ENCODE assay signal across 12 cellular contexts in the genomic region with DNA sequence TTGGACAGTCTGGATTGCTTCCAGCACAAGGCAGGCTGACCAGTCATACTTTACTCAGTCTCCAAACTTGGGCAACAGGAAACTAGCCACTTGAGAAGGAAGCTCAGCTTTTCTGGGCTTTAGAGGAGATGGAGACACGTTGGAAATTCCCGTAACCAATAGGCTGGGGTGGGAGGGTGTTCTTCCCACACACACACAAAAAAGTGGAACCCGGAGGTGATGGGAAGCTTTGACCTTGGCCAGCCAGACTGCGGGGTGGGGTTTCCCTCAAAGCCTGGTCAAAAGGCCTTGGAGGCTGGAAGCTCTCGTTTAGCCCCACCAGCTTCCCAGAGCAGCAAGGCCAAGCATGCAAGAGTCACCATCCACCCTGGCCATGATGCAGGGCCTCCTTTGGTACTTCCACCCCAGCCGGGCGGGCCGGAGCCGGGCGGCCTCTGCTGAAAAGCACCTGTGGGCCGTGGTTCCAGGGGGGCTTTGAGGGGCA.
A peak's percentile ranks its signal among the peaks of the same experiment; 100 is the strongest.
DNase-seq lines count a peak whose midpoint lies in the region; ATAC-seq and TF ChIP-seq lines count a peak whose summit lies in the region.
"Had no signal": no experiment of that assay in that cellular context is flagged by ENCODE, and none has a peak within 500 bp of the region (broad histone marks: within the 10 kb centered on the region; RNA-seq: fewer than 3 reads in every experiment).

No MANE protein-coding gene starts in this region.

- H3K27me3 ChIP-seq in heart left ventricle (no peaks in the 10 kb centered on the region), fibroblast of lung (ENCODE audit: control insufficient read depth, insufficient read depth, low read length) (no peaks in the 10 kb centered on the region), aorta (ENCODE audit: control insufficient read depth in 1 of 2, insufficient read depth in 2 of 2, low read length in 1 of 2) (no peaks in the 10 kb centered on the region)

- H3K9me3 ChIP-seq in heart left ventricle (no peaks in the 10 kb centered on the region), fibroblast of lung (ENCODE audit: control insufficient read depth, insufficient read depth, low read depth, low read length) (no peaks in the 10 kb centered on the region), aorta (ENCODE audit: control insufficient read depth, low read length) (no peaks in the 10 kb centered on the region)

- H3K4me2 ChIP-seq in fibroblast of lung (ENCODE audit: extremely low read depth, insufficient read depth, low read length), result peak overlapping the region; percentile 57

- H3K27ac Mint-ChIP-seq in osteocyte (ENCODE audit: unreplicated experiment), result peak overlapping the region; percentile 81
- H3K27ac Mint-ChIP-seq: IgD-negative memory B cell, mesothelial cell of epicardium had no signal

- no peak overlapping the region for H3K4me3 ChIP-seq in heart left ventricle
- H3K4me3 ChIP-seq in fibroblast of lung (replicated peaks in 1 of 4; ENCODE audit: control extremely low read depth in 1 of 4, insufficient read depth in 1 of 4, low read depth in 3 of 4, low read length in 4 of 4), result no peak overlapping the region
- H3K4me3 ChIP-seq in aorta (ENCODE audit: low read length in 2 of 2), result no peak overlapping the region

- peak overlapping the region; percentile 68 to 94 (median 80) for H3K27ac ChIP-seq in heart left ventricle
- peak overlapping the region; percentile 63 for H3K27ac ChIP-seq in fibroblast of lung (ENCODE audit: insufficient read depth, low read length)
- H3K27ac ChIP-seq in aorta (ENCODE audit: low read depth in 1 of 2, low read length in 2 of 2), result peak overlapping the region; percentile 1 to 74

- no peak overlapping the region for H3K4me3 Mint-ChIP-seq in osteocyte (ENCODE audit: unreplicated experiment)
- H3K4me3 Mint-ChIP-seq: IgD-negative memory B cell, mesothelial cell of epicardium had no signal

- peaks cover 6% of the 10 kb centered on the region for H3K36me3 Mint-ChIP-seq in osteocyte (ENCODE audit: unreplicated experiment)

- H3K9ac ChIP-seq in fibroblast of lung (ENCODE audit: insufficient read depth, low read length), result no peak overlapping the region

- H3K4me1 Mint-ChIP-seq in osteocyte (ENCODE audit: unreplicated experiment), result peaks cover 36% of the 10 kb centered on the region
- H3K4me1 Mint-ChIP-seq: IgD-negative memory B cell had no signal

- intact Hi-C loops in heart left ventricle (cut with DNase I), result loop anchor here in 4 of 10 donors (10.0 kb wide), 2 partner anchors 218 to 228 kb away; no protein-coding TSS in a partner anchor
- intact Hi-C loops in cardiac septum (cut with DNase I), result no loop called here
- intact Hi-C loops in aorta (cut with DNase I), result no loop called here

- H3K9me3 Mint-ChIP-seq in osteocyte (ENCODE audit: unreplicated experiment), result no peaks in the 10 kb centered on the region
- H3K9me3 Mint-ChIP-seq: IgD-negative memory B cell, mesothelial cell of epicardium had no signal

- H3K27me3 Mint-ChIP-seq in osteocyte (ENCODE audit: unreplicated experiment), result no peaks in the 10 kb centered on the region
- H3K27me3 Mint-ChIP-seq: IgD-negative memory B cell had no signal

- no peak overlapping the region for H2AFZ ChIP-seq in fibroblast of lung (ENCODE audit: low read length)

- no peaks in the 10 kb centered on the region for H4K20me1 ChIP-seq in fibroblast of lung (ENCODE audit: control insufficient read depth, extremely low read depth, insufficient read depth, low read length)

- H3K36me3 ChIP-seq in heart left ventricle (peaks cover 0 to 13% (median under 1%) of the 10 kb centered on the region in 9 donors), fibroblast of lung (ENCODE audit: control insufficient read depth, insufficient read depth, low read length) (no peaks in the 10 kb centered on the region), aorta (ENCODE audit: control insufficient read depth in 1 of 2, insufficient read depth in 2 of 2, low read length in 1 of 2) (no peaks in the 10 kb centered on the region)

- H3K79me2 ChIP-seq in fibroblast of lung (ENCODE audit: control insufficient read depth, insufficient read depth, low read length), result no peaks in the 10 kb centered on the region

- TF ChIP-seq CTCF in heart left ventricle (IDR thresholded peaks at IDR 0.05) (no peak), fibroblast of lung (conservative IDR thresholded peaks at IDR 0.05 in 1 of 2, IDR thresholded peaks at IDR 0.05 in 1 of 2; ENCODE audit: low read depth in 1 of 2, low read length in 2 of 2) (no peak), osteocyte (IDR thresholded peaks at IDR 0.05) (no peak)

- DNase-seq in heart left ventricle, result peak in 3 of 5 donors; percentile 25 to 65 (median 63)
- no peak for DNase-seq in cardiac septum (ENCODE audit: low spot score)
- peak; percentile 60 to 64 for DNase-seq in fibroblast of lung (ENCODE audit: low read depth in 2 of 2)
- no peak for DNase-seq in osteocyte (ENCODE audit: extremely low spot score, unreplicated experiment)
- DNase-seq in aorta, result peak; percentile 52 to 80
- no peak for DNase-seq in activated naive CD4-positive, alpha-beta T cell treated with Interleukin-2 at 50 U/mL for 16 hours
- no peak for DNase-seq in activated CD4-positive, alpha-beta T cell treated with anti-CD3 and anti-CD28 coated beads, Interleukin-2, amount 50 U/mL, for 1 hour
- DNase-seq in midbrain (lab: John Stamatoyannopoulos, UW), result no peak
- DNase-seq: activated T-cell treated with anti-CD3 and anti-CD28 coated beads, Interleukin-2, amount 50 U/mL, for 48 hours; NCI-H526 treated with DMSO at 0.1 percent for 48 hours had no signal

- 62 to 79% (median 75%) methylated on average over 10 to 11 of the region's 11 CpGs for WGBS in heart left ventricle, 4 donors
- whole genome bisulfite sequencing in aorta, 2 donors, result 83 to 84% methylated on average over 11 of the region's 11 CpGs

- peaks cover 5 to 32% (median 22%) of the 10 kb centered on the region in 12 donors for H3K4me1 ChIP-seq in heart left ventricle
- peaks cover 19% of the 10 kb centered on the region for H3K4me1 ChIP-seq in fibroblast of lung (ENCODE audit: control insufficient read depth, extremely low read depth, insufficient read depth, low read length)
- H3K4me1 ChIP-seq in aorta (ENCODE audit: control insufficient read depth in 1 of 2, insufficient read depth in 2 of 2, low read length in 2 of 2), result no peaks in the 10 kb centered on the region

- ATAC-seq in heart left ventricle (peak; percentile 26 to 62 (median 44)), aorta (ENCODE audit: low FRiP score) (peak; percentile 40)

- TF ChIP-seq POLR2A in heart left ventricle (IDR thresholded peaks at IDR 0.05), result no peak

Comparison
In these comparisons a context has a peak if more than half of its experiments do, and no peak if none do; other contexts are left out.
1. DNase-seq: peak in heart left ventricle (3 of 5), fibroblast of lung (2 of 2) and aorta (2 of 2); none in cardiac septum (single experiment), osteocyte (single experiment), activated naive CD4-positive, alpha-beta T cell treated with Interleukin-2 at 50 U/mL for 16 hours (single experiment), activated CD4-positive, alpha-beta T cell treated with anti-CD3 and anti-CD28 coated beads, Interleukin-2, amount 50 U/mL, for 1 hour (single experiment) and midbrain (single experiment).
2. Peak in every context shown above with its lines, with median percentiles within 50 percentile points of each other: H3K27ac ChIP-seq.